Comparison of ENCODE assay signal across 33 cellular contexts in the genomic region with DNA sequence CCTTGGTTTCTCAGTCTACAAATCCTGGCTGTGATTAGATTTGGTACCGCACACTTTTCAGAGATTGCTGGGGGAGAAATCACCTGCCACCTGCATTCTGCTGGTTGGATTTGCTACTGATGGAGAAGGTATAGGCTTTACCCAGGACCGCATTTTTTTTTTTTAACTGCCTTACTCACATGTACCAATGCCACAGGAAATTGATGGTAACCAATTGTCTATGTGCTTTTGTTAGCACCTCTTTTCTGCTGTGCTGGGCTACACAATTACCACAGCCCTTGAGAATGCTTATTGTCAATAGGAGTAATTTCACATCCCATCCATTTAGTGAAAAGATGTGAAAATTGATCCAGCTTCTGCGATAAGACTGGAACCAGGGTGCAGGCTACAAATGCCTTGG.
A peak's percentile ranks its signal among the peaks of the same experiment; 100 is the strongest.
DNase-seq lines count a peak whose midpoint lies in the region; ATAC-seq and TF ChIP-seq lines count a peak whose summit lies in the region.
"Had no signal": no experiment of that assay in that cellular context is flagged by ENCODE, and none has a peak within 500 bp of the region (broad histone marks: within the 10 kb centered on the region; RNA-seq: fewer than 3 reads in every experiment).

No MANE protein-coding gene starts in this region.

- no peaks in the 10 kb centered on the region for H3K27me3 Mint-ChIP-seq in osteocyte (ENCODE audit: unreplicated experiment)

- DNase-seq in NCI-H748 (lab: John Stamatoyannopoulos, UW; ENCODE audit: unreplicated experiment) (peak; percentile 66), NCI-H748 treated with DMSO at 0.1 percent for 48 hours (lab: John Stamatoyannopoulos, UW) (no peak), NCI-H2227 (lab: John Stamatoyannopoulos, UW; ENCODE audit: unreplicated experiment) (peak; percentile 31), osteocyte (ENCODE audit: extremely low spot score, unreplicated experiment) (no peak), NCI-H187 (lab: John Stamatoyannopoulos, UW) (no peak)
- DNase-seq in stimulated activated effector memory CD8-positive, alpha-beta T cell treated with anti-CD3 and anti-CD28 coated beads, Interleukin-12 subunit alpha, Interleukin-12 subunit beta, amount 100 ng/mL, for 72 hours (ENCODE audit: low spot score in 2 of 2), result no peak
- DNase-seq: activated CD4-positive, alpha-beta T cell treated with anti-CD3 and anti-CD28 coated beads for 1 hour; activated naive CD4-positive, alpha-beta T cell; activated T-cell treated with anti-CD3 and anti-CD28 coated beads, Interleukin-2, amount 50 U/mL, for 1 hour; Caco-2; DND-41; foreskin keratinocyte; heart right ventricle; left colon; naive thymus-derived CD4-positive, alpha-beta T cell; NCI-H1694; NCI-H446 treated with DMSO at 0.1 percent for 48 hours; NK-92 treated with Interleukin-12 subunit alpha and Interleukin-12 subunit beta, amount 100 ng/mL, for 24 hours; pancreas; stimulated activated CD4-positive, alpha-beta T cell treated with anti-CD3 and anti-CD28 coated beads, Interleukin-12 subunit alpha, Interleukin-12 subunit beta, amount 100 ng/mL, for 4 hours; stimulated activated CD4-positive, alpha-beta T cell treated with anti-CD3 and anti-CD28 coated beads, Interleukin-4, amount 100 ng/mL, for 24 hours; stimulated activated naive CD4-positive, alpha-beta T cell; T-helper 1 cell had no signal

- H3K36me3 Mint-ChIP-seq in stimulated activated effector memory CD8-positive, alpha-beta T cell treated with anti-CD3 and anti-CD28 coated beads, Interleukin-12 subunit alpha, Interleukin-12 subunit beta, amount 100 ng/mL, for 72 hours, result no peaks in the 10 kb centered on the region
- no peaks in the 10 kb centered on the region for H3K36me3 Mint-ChIP-seq in osteocyte (ENCODE audit: unreplicated experiment)
- H3K36me3 Mint-ChIP-seq: mesothelial cell of epicardium had no signal

- no peak overlapping the region for H3K27ac Mint-ChIP-seq in stimulated activated effector memory CD8-positive, alpha-beta T cell treated with anti-CD3 and anti-CD28 coated beads, Interleukin-12 subunit alpha, Interleukin-12 subunit beta, amount 100 ng/mL, for 72 hours
- no peak overlapping the region for H3K27ac Mint-ChIP-seq in osteocyte (ENCODE audit: unreplicated experiment)
- H3K27ac Mint-ChIP-seq: naive thymus-derived CD4-positive, alpha-beta T cell had no signal

- H3K27me3 ChIP-seq in layer of hippocampus (ENCODE audit: control insufficient read depth, insufficient read depth, low read length), result no peaks in the 10 kb centered on the region
- H3K27me3 ChIP-seq: body of pancreas, foreskin keratinocyte, heart right ventricle, pancreas, right atrium auricular region, SJCRH30, vagina had no signal

- no peak overlapping the region for H3K4me3 Mint-ChIP-seq in stimulated activated effector memory CD8-positive, alpha-beta T cell treated with anti-CD3 and anti-CD28 coated beads, Interleukin-12 subunit alpha, Interleukin-12 subunit beta, amount 100 ng/mL, for 72 hours
- no peak overlapping the region for H3K4me3 Mint-ChIP-seq in osteocyte (ENCODE audit: unreplicated experiment)
- H3K4me3 Mint-ChIP-seq: mesothelial cell of epicardium; naive thymus-derived CD4-positive, alpha-beta T cell had no signal

- H3K9me3 Mint-ChIP-seq in stimulated activated effector memory CD8-positive, alpha-beta T cell treated with anti-CD3 and anti-CD28 coated beads, Interleukin-12 subunit alpha, Interleukin-12 subunit beta, amount 100 ng/mL, for 72 hours, result no peaks in the 10 kb centered on the region
- peaks cover 13% of the 10 kb centered on the region for H3K9me3 Mint-ChIP-seq in osteocyte (ENCODE audit: unreplicated experiment)

- peaks cover 5% of the 10 kb centered on the region for H3K4me1 Mint-ChIP-seq in stimulated activated effector memory CD8-positive, alpha-beta T cell treated with anti-CD3 and anti-CD28 coated beads, Interleukin-12 subunit alpha, Interleukin-12 subunit beta, amount 100 ng/mL, for 72 hours
- peaks cover 20% of the 10 kb centered on the region for H3K4me1 Mint-ChIP-seq in osteocyte (ENCODE audit: unreplicated experiment)

- peak; percentile 56 for ATAC-seq in stimulated activated effector memory CD8-positive, alpha-beta T cell treated with anti-CD3 and anti-CD28 coated beads, Interleukin-12 subunit alpha, Interleukin-12 subunit beta, amount 100 ng/mL, for 72 hours
- ATAC-seq in HG03095 (IDR thresholded peaks at IDR 0.05; ENCODE audit: unreplicated experiment), result no peak
- ATAC-seq: body of pancreas; esophagus mucosa; foreskin keratinocyte; GM12878; left colon; naive thymus-derived CD4-positive, alpha-beta T cell; Panc1 had no signal

- TF ChIP-seq CTCF in osteocyte (IDR thresholded peaks at IDR 0.05), result no peak

- H3K27ac ChIP-seq in layer of hippocampus (ENCODE audit: low read depth, low read length), result peak overlapping the region; percentile 42
- H3K27ac ChIP-seq: right atrium auricular region, SJCRH30, vagina had no signal

Comparison
In these comparisons a context has a peak if more than half of its experiments do, and no peak if none do; other contexts are left out.
1. DNase-seq: peak in NCI-H748 (single experiment) and NCI-H2227 (single experiment); none in NCI-H748 treated with DMSO at 0.1 percent for 48 hours (single experiment), stimulated activated effector memory CD8-positive, alpha-beta T cell treated with anti-CD3 and anti-CD28 coated beads, Interleukin-12 subunit alpha, Interleukin-12 subunit beta, amount 100 ng/mL, for 72 hours (0 of 2), osteocyte (single experiment) and NCI-H187 (0 of 2).